8 cellular contexts compared by ENCODE assay signal in genomic region chr16:8674413-8675022, GRCh38. TPM values are rescaled to one million over a fixed set of nuclear protein-coding genes. Genes with fewer than 3 reads are reported as not detected.
DNase-seq lines count a peak whose midpoint lies in the region; ATAC-seq and TF ChIP-seq lines count a peak whose summit lies in the region.

TSS of gene ABAT (plus strand) at chr16:8674617. CDS start at chr16:8735740, 61,123 bp downstream.

- no peaks in the 10 kb centered on the region for H3K36me3 ChIP-seq in GM06990 (ENCODE audit: control insufficient read depth, insufficient read depth, low read length)
- H3K36me3 ChIP-seq in HCT116 (ENCODE audit: control insufficient read depth in 1 of 2, insufficient read depth in 2 of 2, low read length in 2 of 2), result no peaks in the 10 kb centered on the region
- H3K36me3 ChIP-seq in MM.1S (replicated peaks; ENCODE audit: insufficient read depth, low read length), result no peaks in the 10 kb centered on the region
- no peaks in the 10 kb centered on the region for H3K36me3 ChIP-seq in trophoblast cell (ENCODE audit: control insufficient read depth in 1 of 2, insufficient read depth in 2 of 2, low read length in 2 of 2)
- H3K36me3 ChIP-seq in tibial nerve, result peaks cover 0 to 10% (median 0%) of the 10 kb centered on the region in 3 donors

- peaks cover 11% of the 10 kb centered on the region for H3K4me1 Mint-ChIP-seq in activated naive CD8-positive, alpha-beta T cell treated with anti-CD3 and anti-CD28 coated beads, Interleukin-2, amount 10 ng/mL, durations not matched to agents 7 days and 5 days

- peak within 1 kb of the TSS; percentile 46 for H4K8ac ChIP-seq in trophoblast cell (ENCODE audit: low read depth, low read length)

- H2BK5ac ChIP-seq in trophoblast cell (ENCODE audit: low read depth, low read length, poor library complexity), result no peak within 1 kb of the TSS

- no peaks in the 10 kb centered on the region for H4K20me1 ChIP-seq in HCT116 (ENCODE audit: insufficient read depth)
- no peaks in the 10 kb centered on the region for H4K20me1 ChIP-seq in MM.1S (ENCODE audit: insufficient read depth, low read length)

- POLR2A ChIA-PET in HCT116 (lab: Charles Lee), result interaction anchor here (0.6 kb wide), 1 partner anchor 417 kb away, joined by 3 read pairs; the partner anchor contains the start of gene HAPSTR1
- POLR2A ChIA-PET in activated naive CD8-positive, alpha-beta T cell treated with anti-CD3 and anti-CD28 coated beads, Interleukin-2, amount 10 ng/mL, durations not matched to agents 7 days and 5 days (lab: Charles Lee), result interaction anchor here (0.6 to 1.5 kb wide), 4 partner anchors 48 to 193 kb away, joined by 4 to 5 read pairs (median 4); partner anchors contain the start of genes PMM2 and TMEM186

- H3K27me3 ChIP-seq in GM06990 (replicated peaks; ENCODE audit: control insufficient read depth, insufficient read depth, low read length), result no peaks in the 10 kb centered on the region
- H3K27me3 ChIP-seq in HCT116 (ENCODE audit: insufficient read depth, low read length), result no peaks in the 10 kb centered on the region
- no peaks in the 10 kb centered on the region for H3K27me3 ChIP-seq in MM.1S (replicated peaks; ENCODE audit: insufficient read depth, low read length)
- no peaks in the 10 kb centered on the region for H3K27me3 ChIP-seq in trophoblast cell (ENCODE audit: insufficient read depth, low read length)
- H3K27me3 ChIP-seq in tibial nerve, result no peaks in the 10 kb centered on the region

- TF ChIP-seq CTCF in GM06990 (IDR thresholded peaks at IDR 0.05; ENCODE audit: insufficient read depth, low read length, poor library complexity, severe bottlenecking) (no peak), HCT116 (IDR thresholded peaks at IDR 0.05 in 2 of 3, conservative IDR thresholded peaks at IDR 0.05 in 1 of 3; ENCODE audit: borderline replicate concordance in 1 of 3, insufficient read depth in 1 of 3, low read depth in 2 of 3, low read length in 2 of 3) (no peak), MM.1S (IDR thresholded peaks at IDR 0.05; ENCODE audit: low read length) (no peak), tibial nerve (IDR thresholded peaks at IDR 0.05) (no peak)

- intact Hi-C loops in HCT116 (cut with micrococcal nuclease) (no loop called here), Right ventricle myocardium superior (cut with DNase I) (no loop called here)

- no peaks in the 10 kb centered on the region for H3K79me1 ChIP-seq in trophoblast cell (ENCODE audit: low read length)

- RAD21 ChIA-PET in HCT116 (lab: Charles Lee; ENCODE audit: low non-redundant PET in 1 of 2, low total read pairs in 2 of 2, uncharacterized antibody in 2 of 2, unreplicated experiment in 2 of 2), result no interaction called here

- H4K12ac ChIP-seq in trophoblast cell (ENCODE audit: low read depth, low read length), result peak within 1 kb of the TSS; percentile 31

- H3K27ac Mint-ChIP-seq in activated naive CD8-positive, alpha-beta T cell treated with anti-CD3 and anti-CD28 coated beads, Interleukin-2, amount 10 ng/mL, durations not matched to agents 7 days and 5 days, result peak within 1 kb of the TSS; percentile 77

- H3K14ac ChIP-seq in trophoblast cell (ENCODE audit: low read length), result no peak within 1 kb of the TSS

- BruUV-seq in HCT116 (replicated peaks; lab: Mats Ljungman, UMichigan), result no TSS peak

- CTCF ChIA-PET in HCT116 (lab: Charles Lee), result interaction anchor here (1.0 to 1.4 kb wide), 2 partner anchors 39 to 464 kb away, joined by 3 to 5 read pairs; no protein-coding TSS in a partner anchor

- no CpG with 5 or more reads among the region's 49 CpGs for WGBS in trophoblast cell (ENCODE audit: extremely low coverage, insufficient coverage, insufficient read length)
- 3 to 5% methylated on average over 19 to 27 of the region's 49 CpGs for WGBS in tibial nerve, 2 donors

- peaks cover 4% of the 10 kb centered on the region for H3K27me3 Mint-ChIP-seq in activated naive CD8-positive, alpha-beta T cell treated with anti-CD3 and anti-CD28 coated beads, Interleukin-2, amount 10 ng/mL, durations not matched to agents 7 days and 5 days

- no peak within 1 kb of the TSS for H2BK120ac ChIP-seq in trophoblast cell (ENCODE audit: insufficient read depth, low read length, poor library complexity)

- peak within 1 kb of the TSS; percentile 94 for H3K4me2 ChIP-seq in HCT116 (ENCODE audit: low read length)
- peak within 1 kb of the TSS; percentile 87 for H3K4me2 ChIP-seq in MM.1S (ENCODE audit: low read depth, low read length)
- peak within 1 kb of the TSS; percentile 88 for H3K4me2 ChIP-seq in trophoblast cell (ENCODE audit: low read length)

- H3K27ac ChIP-seq in HCT116 (ENCODE audit: low read depth, low read length) (no peak within 1 kb of the TSS; the same call in 1 of the 2 replicates), MM.1S (ENCODE audit: low read length) (no peak within 1 kb of the TSS), trophoblast cell (ENCODE audit: low read depth, low read length) (no peak within 1 kb of the TSS), tibial nerve (peak within 1 kb of the TSS; percentile 13 to 84 (median 63))

- no peak for TF ChIP-seq RAD21 in HCT116 (IDR thresholded peaks at IDR 0.05; ENCODE audit: low read depth)

- H3K9me3 ChIP-seq in HCT116 (ENCODE audit: control insufficient read depth in 1 of 2, insufficient read depth in 1 of 2, low read depth in 1 of 2, low read length in 2 of 2) (no peaks in the 10 kb centered on the region; a peak in 1 of 4 replicates), MM.1S (replicated peaks; ENCODE audit: insufficient read depth, low read length) (no peaks in the 10 kb centered on the region), trophoblast cell (ENCODE audit: insufficient read depth, low read depth, low read length) (no peaks in the 10 kb centered on the region), tibial nerve (peaks cover 0 to 3% (median 0%) of the 10 kb centered on the region in 4 donors)

- peak within 1 kb of the TSS; percentile 85 for H2AFZ ChIP-seq in HCT116 (ENCODE audit: low read depth, low read length, poor library complexity, severe bottlenecking)
- peak within 1 kb of the TSS; percentile 94 for H2AFZ ChIP-seq in MM.1S (ENCODE audit: low read length)
- H2AFZ ChIP-seq in trophoblast cell (ENCODE audit: insufficient read depth, low read length, poor library complexity), result peak within 1 kb of the TSS; percentile 72

- peak; percentile 89 for DNase-seq in GM06990 (ENCODE audit: extremely low read depth, insufficient read length)
- peak; percentile 37 for DNase-seq in HCT116 (ENCODE audit: low read depth, low spot score)
- DNase-seq in MM.1S, result peak; percentile 90
- peak; percentile 88 for DNase-seq in SKM-1 treated with dmso at 0.1 percent for 144 hours (lab: John Stamatoyannopoulos, UW; ENCODE audit: unreplicated experiment)
- DNase-seq in activated naive CD8-positive, alpha-beta T cell treated with anti-CD3 and anti-CD28 coated beads, Interleukin-2, amount 10 ng/mL, durations not matched to agents 7 days and 5 days, result peak; percentile 94
- DNase-seq in Right ventricle myocardium superior, result peak; percentile 93
- DNase-seq in trophoblast cell, result peak; percentile 84 to 87
- DNase-seq in tibial nerve (ENCODE audit: low spot score in 2 of 2), result peak; percentile 77 to 83

- H3K79me2 ChIP-seq in HCT116 (ENCODE audit: insufficient read depth, low read length) (no peaks in the 10 kb centered on the region), MM.1S (ENCODE audit: low read length) (no peaks in the 10 kb centered on the region), trophoblast cell (ENCODE audit: control insufficient read depth, insufficient read depth, low read length, poor library complexity) (no peaks in the 10 kb centered on the region)

- TF ChIP-seq EP300 in tibial nerve (IDR thresholded peaks at IDR 0.05), result peak; percentile 26 to 83

- no peaks in the 10 kb centered on the region for H3F3A ChIP-seq in MM.1S (ENCODE audit: insufficient read depth, low read length)

- H2AK5ac ChIP-seq in trophoblast cell (ENCODE audit: low read length), result no peak within 1 kb of the TSS

- H3K9ac ChIP-seq in HCT116 (ENCODE audit: low read length) (peak within 1 kb of the TSS; percentile 44), MM.1S (ENCODE audit: low read length) (peak within 1 kb of the TSS; percentile 45; the same call in 1 of the 2 replicates), trophoblast cell (ENCODE audit: low read length) (peak within 1 kb of the TSS; percentile 14)

- H3K9me2 ChIP-seq in HCT116 (ENCODE audit: insufficient read depth), result no peaks in the 10 kb centered on the region
- H3K9me2 ChIP-seq in MM.1S (replicated peaks; ENCODE audit: insufficient read depth, low read length), result no peaks in the 10 kb centered on the region

- H3K18ac ChIP-seq in trophoblast cell (ENCODE audit: low read length), result no peak within 1 kb of the TSS

- H3K4me3 Mint-ChIP-seq in activated naive CD8-positive, alpha-beta T cell treated with anti-CD3 and anti-CD28 coated beads, Interleukin-2, amount 10 ng/mL, durations not matched to agents 7 days and 5 days, result peak within 1 kb of the TSS; percentile 85

- H3K4me1 ChIP-seq in HCT116 (ENCODE audit: control insufficient read depth in 1 of 2, insufficient read depth in 2 of 2, low read length in 2 of 2) (peaks cover 8 to 43% of the 10 kb centered on the region in 2 experiments; a peak in 3 of 4 replicates), MM.1S (ENCODE audit: low read length) (no peaks in the 10 kb centered on the region), trophoblast cell (ENCODE audit: control insufficient read depth in 1 of 2, insufficient read depth in 2 of 2, low read length in 2 of 2) (peaks cover 2% of the 10 kb centered on the region in 2 experiments), tibial nerve (peaks cover 0 to 22% (median 12%) of the 10 kb centered on the region in 4 donors)

- no peak within 1 kb of the TSS for H3K23ac ChIP-seq in trophoblast cell (ENCODE audit: low read length)

- no peak within 1 kb of the TSS for H4K91ac ChIP-seq in trophoblast cell (ENCODE audit: low read depth, low read length)

- peak within 1 kb of the TSS; percentile 85 for H3K4me3 ChIP-seq in GM06990 (replicated peaks; ENCODE audit: low read depth, low read length)
- peak within 1 kb of the TSS; percentile 59 to 67 for H3K4me3 ChIP-seq in HCT116 (replicated peaks in 1 of 2; ENCODE audit: low read depth in 1 of 2, low read length in 2 of 2)
- H3K4me3 ChIP-seq in MM.1S (ENCODE audit: low read length), result peak within 1 kb of the TSS; percentile 77
- peak within 1 kb of the TSS; percentile 73 for H3K4me3 ChIP-seq in trophoblast cell (ENCODE audit: low read depth, low read length)
- H3K4me3 ChIP-seq in tibial nerve, result peak within 1 kb of the TSS; percentile 68 to 83 (median 76)

- TF ChIP-seq POLR2A in HCT116 (IDR thresholded peaks at IDR 0.05; ENCODE audit: borderline replicate concordance, extremely low read depth, insufficient read depth, insufficient read length) (peak; percentile 37), tibial nerve (IDR thresholded peaks at IDR 0.05) (peak; percentile 30 to 70)

- H2BK12ac ChIP-seq in trophoblast cell (ENCODE audit: low read length), result peak within 1 kb of the TSS; percentile 38

- H3K36me3 Mint-ChIP-seq in activated naive CD8-positive, alpha-beta T cell treated with anti-CD3 and anti-CD28 coated beads, Interleukin-2, amount 10 ng/mL, durations not matched to agents 7 days and 5 days, result no peaks in the 10 kb centered on the region

- no peak within 1 kb of the TSS for H3K4ac ChIP-seq in trophoblast cell (ENCODE audit: low read depth, low read length)

- no peaks in the 10 kb centered on the region for H3K9me3 Mint-ChIP-seq in activated naive CD8-positive, alpha-beta T cell treated with anti-CD3 and anti-CD28 coated beads, Interleukin-2, amount 10 ng/mL, durations not matched to agents 7 days and 5 days

- ATAC-seq in HCT116 (peak; percentile 99), Right ventricle myocardium superior (ENCODE audit: poor library complexity) (peak; percentile 100)
- peak; percentile 100 for ATAC-seq in activated naive CD8-positive, alpha-beta T cell treated with anti-CD3 and anti-CD28 coated beads, Interleukin-2, amount 10 ng/mL, durations not matched to agents 7 days and 5 days (ENCODE audit: low read depth)

RNA-seq across cellular contexts. Expression of gene ABAT, which starts in this region (rescaled TPM):
- 4.7 TPM for total RNA-seq in HCT116 (2021; ENCODE audit: unreplicated experiment)
- polyA plus RNA-seq in HCT116 (2012), result 1.5 and 2.1 TPM in 2 replicates
- total RNA-seq in activated naive CD8-positive, alpha-beta T cell treated with anti-CD3 and anti-CD28 coated beads, Interleukin-2, amount 10 ng/mL, durations not matched to agents 7 days and 5 days, result 1 to 10 TPM; 5.4 to 6.0 TPM
- total RNA-seq in Right ventricle myocardium superior, result 3.4 TPM
- 2.5 and 2.6 TPM in 2 replicates for polyA plus RNA-seq in trophoblast cell (2013)
- 10 to 100 TPM in 3 of 4 donors, 1 to 10 TPM in 1; 9.6 to 24.0 (median 21.3) TPM for total RNA-seq in tibial nerve

Comparison
In these comparisons a context has a peak if more than half of its experiments do, and no peak if none do; other contexts are left out.
1. DNase-seq: peak in every context shown above with its lines; median percentile 94 in activated naive CD8-positive, alpha-beta T cell treated with anti-CD3 and anti-CD28 coated beads, Interleukin-2, amount 10 ng/mL, durations not matched to agents 7 days and 5 days; 93 in Right ventricle myocardium superior; 90 in MM.1S; 89 in GM06990; 88 in SKM-1 treated with dmso at 0.1 percent for 144 hours; 86 in trophoblast cell; 80 in tibial nerve; 37 in HCT116.
2. H3K27ac ChIP-seq: peak in tibial nerve (4 of 4); none in HCT116 (single experiment), MM.1S (single experiment) and trophoblast cell (single experiment).
3. Peak in every context shown above with its lines, with median percentiles within 50 percentile points of each other: H3K4me3 ChIP-seq, ATAC-seq, H2AFZ ChIP-seq, H3K4me2 ChIP-seq and H3K9ac ChIP-seq.